In the genomic region with DNA sequence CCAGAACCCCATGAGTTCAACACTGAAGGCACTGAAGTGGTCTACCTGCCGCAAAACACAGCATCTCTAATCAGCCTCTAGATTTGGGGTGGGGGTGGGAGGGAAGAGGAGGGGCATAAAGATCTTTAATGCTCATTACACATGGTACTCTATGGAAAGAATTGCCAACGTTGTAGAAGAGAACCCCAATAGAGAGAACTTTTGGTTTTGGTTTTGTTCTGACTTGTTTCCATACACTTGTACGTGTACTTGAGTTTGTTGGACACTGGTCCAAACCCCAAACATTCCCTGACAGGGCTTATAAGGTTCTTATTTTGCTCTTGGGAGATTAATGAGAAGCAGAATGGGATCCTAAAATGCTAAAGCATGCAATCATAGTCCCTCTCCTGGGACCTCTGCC, we compare ENCODE assay signal across 23 cellular contexts. TPM values are rescaled to one million over a fixed set of nuclear protein-coding genes. Genes with fewer than 3 reads are reported as not detected.
A peak's percentile ranks its signal among the peaks of the same experiment; 100 is the strongest.
DNase-seq lines count a peak whose midpoint lies in the region; ATAC-seq and TF ChIP-seq lines count a peak whose summit lies in the region.
"Had no signal": no experiment of that assay in that cellular context is flagged by ENCODE, and none has a peak within 500 bp of the region (broad histone marks: within the 10 kb centered on the region; RNA-seq: fewer than 3 reads in every experiment).

No MANE protein-coding gene starts in this region.

- H3K27me3 ChIP-seq in GM23338 (ENCODE audit: insufficient read depth), result no peaks in the 10 kb centered on the region
- H3K27me3 ChIP-seq: sigmoid colon had no signal

- no peak for DNase-seq in activated T-cell treated with anti-CD3 and anti-CD28 coated beads, Interleukin-2, amount 50 U/mL, for 24 hours
- DNase-seq in activated T-cell treated with anti-CD3 and anti-CD28 coated beads, Interleukin-2, amount 50 U/mL, for 48 hours, result no peak
- DNase-seq in NCI-H69 (lab: John Stamatoyannopoulos, UW), result peak; percentile 40
- DNase-seq in natural killer cell treated with Interleukin-12 subunit alpha and Interleukin-12 subunit beta and Interleukin-15 and Interleukin-18, amount 100 ng/mL, for 72 hours (ENCODE audit: low spot score), result no peak
- DNase-seq in NCI-H524 treated with DMSO at 0.1 percent for 48 hours (lab: John Stamatoyannopoulos, UW), result no peak
- no peak for DNase-seq in GM23338 (ENCODE audit: low spot score)
- no peak for DNase-seq in occipital lobe (lab: John Stamatoyannopoulos, UW)
- DNase-seq: activated B cell treated with CpG ODN at 0.5 μM for 24 hours; anterior cingulate cortex; effector CD8-positive, alpha-beta T cell; HCEC 1CT; head of caudate nucleus; NCI-H2029 treated with DMSO at 0.1 percent for 48 hours; NCI-H510A treated with DMSO at 0.1 percent for 48 hours; SHP77; sigmoid colon; stimulated activated CD4-positive, alpha-beta T cell treated with anti-CD3 and anti-CD28 coated beads, Interleukin-1b, Interleukin-23, amount 100 ng/mL, for 48 hours; substantia nigra had no signal

- peak; percentile 57 for ATAC-seq in GM21529 (IDR thresholded peaks at IDR 0.05; ENCODE audit: unreplicated experiment)
- ATAC-seq in natural killer cell treated with Interleukin-12 subunit alpha and Interleukin-12 subunit beta and Interleukin-15 and Interleukin-18, amount 100 ng/mL, for 72 hours, result peak; percentile 66 to 86
- no peak for ATAC-seq in GM23338

- no peak for TF ChIP-seq CTCF in GM23338 (conservative IDR thresholded peaks at IDR 0.05; ENCODE audit: low read depth in 2 of 2)

- peak overlapping the region; percentile 79 for H3K27ac Mint-ChIP-seq in activated T-cell treated with anti-CD3 and anti-CD28 coated beads, Interleukin-2, amount 50 U/mL, for 24 hours
- H3K27ac Mint-ChIP-seq in natural killer cell treated with Interleukin-12 subunit alpha and Interleukin-12 subunit beta and Interleukin-15 and Interleukin-18, amount 100 ng/mL, for 72 hours, result peak overlapping the region; percentile 83 to 87
- H3K27ac Mint-ChIP-seq in GM23338, result no peak overlapping the region
- H3K27ac Mint-ChIP-seq: activated B cell treated with CpG ODN at 0.5 μM for 24 hours had no signal

- no peaks in the 10 kb centered on the region for H3F3A ChIP-seq in GM23338 (replicated peaks; ENCODE audit: low read depth)

- H3K36me3 Mint-ChIP-seq in activated T-cell treated with anti-CD3 and anti-CD28 coated beads, Interleukin-2, amount 50 U/mL, for 24 hours (ENCODE audit: low read depth), result peaks cover 11% of the 10 kb centered on the region
- H3K36me3 Mint-ChIP-seq in natural killer cell treated with Interleukin-12 subunit alpha and Interleukin-12 subunit beta and Interleukin-15 and Interleukin-18, amount 100 ng/mL, for 72 hours, result peaks cover 14% of the 10 kb centered on the region
- no peaks in the 10 kb centered on the region for H3K36me3 Mint-ChIP-seq in GM23338 (ENCODE audit: low read depth)

- H3K4me2 ChIP-seq in GM23338, result no peak overlapping the region

- H3K36me3 ChIP-seq in GM23338 (ENCODE audit: insufficient read depth), result no peaks in the 10 kb centered on the region

- H3K27ac ChIP-seq in GM23338 (ENCODE audit: low read depth), result no peak overlapping the region
- H3K27ac ChIP-seq: HL-60, parathyroid adenoma, sigmoid colon had no signal

- H2AFZ ChIP-seq in GM23338, result no peak overlapping the region
- H2AFZ ChIP-seq: parathyroid adenoma had no signal

- no peak overlapping the region for H3K4me3 Mint-ChIP-seq in activated T-cell treated with anti-CD3 and anti-CD28 coated beads, Interleukin-2, amount 50 U/mL, for 24 hours
- peak overlapping the region; percentile 55 for H3K4me3 Mint-ChIP-seq in natural killer cell treated with Interleukin-12 subunit alpha and Interleukin-12 subunit beta and Interleukin-15 and Interleukin-18, amount 100 ng/mL, for 72 hours
- no peak overlapping the region for H3K4me3 Mint-ChIP-seq in GM23338
- H3K4me3 Mint-ChIP-seq: activated B cell treated with CpG ODN at 0.5 μM for 24 hours; central memory CD8-positive, alpha-beta T cell had no signal

- peaks cover 8% of the 10 kb centered on the region for H4K20me1 ChIP-seq in GM23338 (replicated peaks; ENCODE audit: insufficient read depth)

- no peaks in the 10 kb centered on the region for H3K9me2 ChIP-seq in GM23338 (ENCODE audit: insufficient read depth)

- no peaks in the 10 kb centered on the region for H3K4me1 ChIP-seq in GM23338 (ENCODE audit: insufficient read depth)
- H3K4me1 ChIP-seq: parathyroid adenoma, sigmoid colon had no signal

- H3K79me2 ChIP-seq in GM23338 (replicated peaks; ENCODE audit: insufficient read depth), result peaks cover 61% of the 10 kb centered on the region
- H3K79me2 ChIP-seq: parathyroid adenoma had no signal

- peaks cover 59% of the 10 kb centered on the region for H3K4me1 Mint-ChIP-seq in activated T-cell treated with anti-CD3 and anti-CD28 coated beads, Interleukin-2, amount 50 U/mL, for 24 hours (ENCODE audit: low read depth)
- H3K4me1 Mint-ChIP-seq in natural killer cell treated with Interleukin-12 subunit alpha and Interleukin-12 subunit beta and Interleukin-15 and Interleukin-18, amount 100 ng/mL, for 72 hours (ENCODE audit: low read depth in 2 of 2), result peaks cover 54 to 71% of the 10 kb centered on the region in 2 donors
- H3K4me1 Mint-ChIP-seq in GM23338, result peaks cover 4% of the 10 kb centered on the region; the same call in 2 of the 3 replicates

- H3K27me3 Mint-ChIP-seq in activated T-cell treated with anti-CD3 and anti-CD28 coated beads, Interleukin-2, amount 50 U/mL, for 24 hours, result no peaks in the 10 kb centered on the region
- H3K27me3 Mint-ChIP-seq in natural killer cell treated with Interleukin-12 subunit alpha and Interleukin-12 subunit beta and Interleukin-15 and Interleukin-18, amount 100 ng/mL, for 72 hours, result no peaks in the 10 kb centered on the region
- H3K27me3 Mint-ChIP-seq in GM23338 (ENCODE audit: insufficient read depth, low read depth, poor library complexity), result no peaks in the 10 kb centered on the region
- H3K27me3 Mint-ChIP-seq: activated B cell treated with CpG ODN at 0.5 μM for 24 hours; central memory CD8-positive, alpha-beta T cell had no signal

- no peaks in the 10 kb centered on the region for H3K9me3 Mint-ChIP-seq in activated T-cell treated with anti-CD3 and anti-CD28 coated beads, Interleukin-2, amount 50 U/mL, for 24 hours
- H3K9me3 Mint-ChIP-seq in natural killer cell treated with Interleukin-12 subunit alpha and Interleukin-12 subunit beta and Interleukin-15 and Interleukin-18, amount 100 ng/mL, for 72 hours, result peaks cover 6% of the 10 kb centered on the region
- no peaks in the 10 kb centered on the region for H3K9me3 Mint-ChIP-seq in GM23338
- H3K9me3 Mint-ChIP-seq: activated B cell treated with CpG ODN at 0.5 μM for 24 hours; central memory CD8-positive, alpha-beta T cell had no signal

- no peak overlapping the region for H3K4me3 ChIP-seq in GM23338
- H3K4me3 ChIP-seq: lung, sigmoid colon had no signal

TF ChIP-seq in GM23338, 12 proteins besides CTCF, POLR2A, EP300 and RAD21 (continues in another document):
- no peak for TF ChIP-seq POLR2AphosphoS5 (IDR thresholded peaks at IDR 0.05; ENCODE audit: low read depth)

RNA-seq across cellular contexts. Expression of gene GNPTAB, which starts 31.0 kb away (rescaled TPM):
- total RNA-seq in natural killer cell treated with Interleukin-12 subunit alpha and Interleukin-12 subunit beta and Interleukin-15 and Interleukin-18, amount 100 ng/mL, for 72 hours, result 100 to 1,000 TPM; 139 to 186 TPM
- total RNA-seq in GM23338 (2014; rRNA removed; shearing (Covaris generic)), result 54.1 and 58.3 TPM in 2 replicates
- 21.6 and 23.6 TPM in 2 replicates for polyA plus RNA-seq in GM23338 (2016; fragmentation: Nextera tagmentation; extraction: Ambion mirVana)
- total RNA-seq in occipital lobe, result 138 TPM
